Comparison of ENCODE assay signal across 17 cellular contexts in genomic region chr15:99978426-99978825, GRCh38.
DNase-seq lines count a peak whose midpoint lies in the region; ATAC-seq and TF ChIP-seq lines count a peak whose summit lies in the region.
"Had no signal": no experiment of that assay in that cellular context is flagged by ENCODE, and none has a peak within 500 bp of the region (broad histone marks: within the 10 kb centered on the region; RNA-seq: fewer than 3 reads in every experiment).

No MANE protein-coding gene starts in this region.

- ATAC-seq in GM23338 = peak; percentile 11
- peak; percentile 12 for ATAC-seq in WTC11
- ATAC-seq: GM12878, HepG2 had no signal

- intact Hi-C loops in CD14-positive monocyte (cut with micrococcal nuclease) = no loop called here

- H3K9me3 ChIP-seq in osteoblast (ENCODE audit: low read depth, low read length) = no peaks in the 10 kb centered on the region
- no peaks in the 10 kb centered on the region for H3K9me3 ChIP-seq in effector memory CD4-positive, alpha-beta T cell (ENCODE audit: control insufficient read depth, low read length)
- H3K9me3 ChIP-seq: BLaER1 had no signal

- DNase-seq in GM23338 (ENCODE audit: low spot score) = peak; percentile 64
- DNase-seq in WTC11 (ENCODE audit: low spot score) = peak; percentile 22
- DNase-seq in iPS-NIHi7 (ENCODE audit: extremely low spot score) = peak; percentile 31
- peak; percentile 46 for DNase-seq in osteoblast (ENCODE audit: insufficient read length, low spot score, missing footprints)
- no peak for DNase-seq in GM13977 (ENCODE audit: low spot score)
- DNase-seq in effector memory CD4-positive, alpha-beta T cell = no peak
- no peak for DNase-seq in CD14-positive monocyte (ENCODE audit: low spot score)
- DNase-seq: 8988T; AML-193; CD4-positive, CD25-positive, alpha-beta regulatory T cell; DMS53; GM23248; HCEC 1CT; HFFc6 had no signal

- CTCF ChIA-PET in WTC11 (lab: Charles Lee) = interaction anchor here (0.6 to 2.4 kb wide), 7 partner anchors 17 to 376 kb away, joined by 3 to 10 read pairs (median 4); partner anchors contain the start of gene ADAMTS17

- TF ChIP-seq CTCF in GM23338 (conservative IDR thresholded peaks at IDR 0.05; ENCODE audit: low read depth in 2 of 2) = no peak
- TF ChIP-seq CTCF in WTC11 (IDR thresholded peaks at IDR 0.05) = no peak
- TF ChIP-seq CTCF in osteoblast (IDR thresholded peaks at IDR 0.05; ENCODE audit: extremely low read depth, low read depth, low read length) = no peak
- TF ChIP-seq CTCF in GM13977 (IDR thresholded peaks at IDR 0.05; ENCODE audit: extremely low read depth, insufficient read depth, missing control alignments) = no peak
- no peak for TF ChIP-seq CTCF in CD14-positive monocyte (IDR thresholded peaks at IDR 0.05)

- H3K4me1 Mint-ChIP-seq in GM23338 (peaks cover 24% of the 10 kb centered on the region), WTC11 (peaks cover 35% of the 10 kb centered on the region), CD14-positive monocyte (no peaks in the 10 kb centered on the region)
- H3K4me1 Mint-ChIP-seq: CD4-positive, CD25-positive, alpha-beta regulatory T cell had no signal

- no peaks in the 10 kb centered on the region for H3K27me3 ChIP-seq in GM23338 (ENCODE audit: insufficient read depth)
- no peaks in the 10 kb centered on the region for H3K27me3 ChIP-seq in osteoblast (ENCODE audit: insufficient read depth, low read length)
- no peaks in the 10 kb centered on the region for H3K27me3 ChIP-seq in effector memory CD4-positive, alpha-beta T cell (replicated peaks; ENCODE audit: control insufficient read depth, insufficient read depth, low read length, poor library complexity, severe bottlenecking)
- H3K27me3 ChIP-seq: BLaER1 had no signal

- peaks cover 8% of the 10 kb centered on the region for H3F3A ChIP-seq in GM23338 (replicated peaks; ENCODE audit: low read depth)

- POLR2A ChIA-PET in WTC11 (lab: Charles Lee) = interaction anchor here (1.1 kb wide), 1 partner anchor 43 kb away, joined by 4 read pairs; no protein-coding TSS in a partner anchor

- no peak overlapping the region for H3K4me3 ChIP-seq in GM23338
- H3K4me3 ChIP-seq in osteoblast (ENCODE audit: insufficient read depth, low read length) = no peak overlapping the region
- H3K4me3 ChIP-seq in effector memory CD4-positive, alpha-beta T cell (ENCODE audit: insufficient read depth, low read depth, low read length, poor library complexity, severe bottlenecking) = no peak overlapping the region
- H3K4me3 ChIP-seq: BLaER1, GM12878, GM23248 had no signal

- no peaks in the 10 kb centered on the region for H3K36me3 Mint-ChIP-seq in GM23338 (ENCODE audit: low read depth)
- H3K36me3 Mint-ChIP-seq in WTC11 = no peaks in the 10 kb centered on the region
- H3K36me3 Mint-ChIP-seq in CD14-positive monocyte = no peaks in the 10 kb centered on the region

- no peaks in the 10 kb centered on the region; the same call in 2 of the 3 replicates for H3K9me3 Mint-ChIP-seq in GM23338
- H3K9me3 Mint-ChIP-seq in WTC11 = no peaks in the 10 kb centered on the region
- H3K9me3 Mint-ChIP-seq in CD14-positive monocyte = peaks cover 0 to 3% (median 0%) of the 10 kb centered on the region in 7 donors
- H3K9me3 Mint-ChIP-seq: CD4-positive, CD25-positive, alpha-beta regulatory T cell had no signal

- H3K27ac ChIP-seq in GM23338 (ENCODE audit: low read depth) (no peak overlapping the region), osteoblast (ENCODE audit: low read depth, low read length) (no peak overlapping the region)
- H3K27ac ChIP-seq in effector memory CD4-positive, alpha-beta T cell (ENCODE audit: insufficient read depth, low read length, poor library complexity, severe bottlenecking) = no peak overlapping the region
- H3K27ac ChIP-seq: BLaER1, GM23248 had no signal

- H2AFZ ChIP-seq in GM23338 (peak overlapping the region; percentile 85), osteoblast (ENCODE audit: low read length) (no peak overlapping the region)
- H2AFZ ChIP-seq: GM23248 had no signal

- H3K4me2 ChIP-seq in GM23338 (0 out of 2 replicates have a peak overlapping the region, but pooled peaks have one; percentile 38), osteoblast (ENCODE audit: insufficient read depth, low read length) (no peak overlapping the region)
- H3K4me2 ChIP-seq: BLaER1 had no signal

- H3K79me2 ChIP-seq in GM23338 (replicated peaks; ENCODE audit: insufficient read depth) (no peaks in the 10 kb centered on the region), osteoblast (ENCODE audit: insufficient read depth, low read length) (no peaks in the 10 kb centered on the region)

- H3K36me3 ChIP-seq in GM23338 (ENCODE audit: insufficient read depth) = no peaks in the 10 kb centered on the region
- no peaks in the 10 kb centered on the region for H3K36me3 ChIP-seq in osteoblast (ENCODE audit: insufficient read depth, low read length)
- H3K36me3 ChIP-seq in effector memory CD4-positive, alpha-beta T cell (ENCODE audit: control insufficient read depth, insufficient read depth, low read length) = no peaks in the 10 kb centered on the region
- H3K36me3 ChIP-seq: BLaER1 had no signal

- no peak overlapping the region for H3K4me3 Mint-ChIP-seq in GM23338
- H3K4me3 Mint-ChIP-seq in WTC11 = no peak overlapping the region
- no peak overlapping the region for H3K4me3 Mint-ChIP-seq in CD14-positive monocyte
- H3K4me3 Mint-ChIP-seq: CD4-positive, CD25-positive, alpha-beta regulatory T cell; HFFc6 had no signal

- peaks cover 27% of the 10 kb centered on the region for H3K4me1 ChIP-seq in GM23338 (ENCODE audit: insufficient read depth)
- no peaks in the 10 kb centered on the region for H3K4me1 ChIP-seq in osteoblast (ENCODE audit: insufficient read depth, low read length)
- no peaks in the 10 kb centered on the region for H3K4me1 ChIP-seq in effector memory CD4-positive, alpha-beta T cell (ENCODE audit: control insufficient read depth, insufficient read depth, low read length, poor library complexity, severe bottlenecking)

- H3K27ac Mint-ChIP-seq in GM23338 (no peak overlapping the region), WTC11 (no peak overlapping the region), CD14-positive monocyte (no peak overlapping the region)
- H3K27ac Mint-ChIP-seq: CD4-positive, CD25-positive, alpha-beta regulatory T cell; HFFc6 had no signal

- H3K27me3 Mint-ChIP-seq in GM23338 (ENCODE audit: insufficient read depth, low read depth, poor library complexity) (peaks cover 4% of the 10 kb centered on the region), WTC11 (ENCODE audit: low read depth) (no peaks in the 10 kb centered on the region; the same call in 1 of the 2 replicates), CD14-positive monocyte (ENCODE audit: low read depth in 3 of 3) (peaks cover 14 to 22% (median 20%) of the 10 kb centered on the region in 3 donors)
- H3K27me3 Mint-ChIP-seq: CD4-positive, CD25-positive, alpha-beta regulatory T cell had no signal

- no peaks in the 10 kb centered on the region for H3K9me2 ChIP-seq in GM23338 (ENCODE audit: insufficient read depth)

- H4K20me1 ChIP-seq in GM23338 (replicated peaks; ENCODE audit: insufficient read depth) (no peaks in the 10 kb centered on the region), osteoblast (ENCODE audit: insufficient read depth, low read length) (no peaks in the 10 kb centered on the region)
- H4K20me1 ChIP-seq: BLaER1 had no signal

- in situ Hi-C loops in GM13977 (cut with MboI; ENCODE audit: low pct_unique_long_range_greater_than_20kb, low sequenced_read_pairs, unreplicated experiment) = no loop called here

TF ChIP-seq in GM23338, 12 proteins besides CTCF, POLR2A, EP300 and RAD21 (continues in another document):
- TF ChIP-seq EZH2phosphoT487 (IDR thresholded peaks at IDR 0.05; ENCODE audit: unreplicated experiment) = no peak
- no peak for TF ChIP-seq STAT1 (IDR thresholded peaks at IDR 0.05; ENCODE audit: unreplicated experiment)
- TF ChIP-seq ZNF331 (CRISPR knock-in tag; IDR thresholded peaks at IDR 0.05; ENCODE audit: low read depth) = no peak
- TF ChIP-seq JUNB (IDR thresholded peaks at IDR 0.05; ENCODE audit: unreplicated experiment) = no peak

TF ChIP-seq in WTC11, 78 proteins besides CTCF, POLR2A, EP300 and RAD21 (continues in another document):
- TF ChIP-seq ATF2 (CRISPR knock-in tag; IDR thresholded peaks at IDR 0.05; ENCODE audit: borderline replicate concordance, low read depth) = no peak
- no peak for TF ChIP-seq NFYB (CRISPR knock-in tag; conservative IDR thresholded peaks at IDR 0.05; ENCODE audit: low read depth)
- no peak for TF ChIP-seq CDX4 (CRISPR knock-in tag; IDR thresholded peaks at IDR 0.05; ENCODE audit: borderline replicate concordance)
- no peak for TF ChIP-seq ZNF416 (CRISPR knock-in tag; IDR thresholded peaks at IDR 0.05)
- peak; percentile 31; the same call in 1 of the 2 replicates for TF ChIP-seq FOXP4 (CRISPR knock-in tag; IDR thresholded peaks at IDR 0.05)
- TF ChIP-seq JAZF1 (CRISPR knock-in tag; IDR thresholded peaks at IDR 0.05) = no peak

Comparison
In these comparisons a context has a peak if more than half of its experiments do, and no peak if none do; other contexts are left out.
1. DNase-seq: peak in GM23338 (single experiment), WTC11 (single experiment), iPS-NIHi7 (single experiment) and osteoblast (single experiment); none in GM13977 (single experiment), effector memory CD4-positive, alpha-beta T cell (0 of 3) and CD14-positive monocyte (single experiment).